1 cellular context compared by ENCODE assay signal in genomic region chr9:112380102-112380581, GRCh38.
TF ChIP-seq lines count a peak whose summit lies in the region.

Gene HSDL2, plus strand, starts transcription at chr9:112380108. Its CDS starts 56 bp downstream, at chr9:112380164.

TF ChIP-seq in A549, 52 proteins besides CTCF, POLR2A, EP300 and RAD21 (continued from another document):
- no peak for TF ChIP-seq ATOH8 (CRISPR knock-in tag; IDR thresholded peaks at IDR 0.05; ENCODE audit: low read depth)
- no peak for TF ChIP-seq RCOR1 (IDR thresholded peaks at IDR 0.05; ENCODE audit: low read depth, low read length)
- TF ChIP-seq SMC3 (IDR thresholded peaks at IDR 0.05): no peak
- no peak for TF ChIP-seq TFCP2L1 (CRISPR knock-in tag; IDR thresholded peaks at IDR 0.05)
- TF ChIP-seq TP53 (CRISPR knock-in tag; IDR thresholded peaks at IDR 0.05): peak; percentile 58; the same call in 1 of the 2 replicates
- TF ChIP-seq JUN (IDR thresholded peaks at IDR 0.05): peak; percentile 33 to 60; a peak in 1 of 5 replicates
- no peak for TF ChIP-seq NPAS2 (CRISPR knock-in tag; IDR thresholded peaks at IDR 0.05; ENCODE audit: borderline replicate concordance)
- no peak for TF ChIP-seq EHF (CRISPR knock-in tag; IDR thresholded peaks at IDR 0.05)
